In genomic region chr12:47745485-47746041, GRCh38 we compare ENCODE assay signal across 24 cellular contexts. TPM values are rescaled to one million over a fixed set of nuclear protein-coding genes. Genes with fewer than 3 reads are reported as not detected.
"Had no signal": no experiment of that assay in that cellular context is flagged by ENCODE, and none has a peak within 500 bp of the region (broad histone marks: within the 10 kb centered on the region; RNA-seq: fewer than 3 reads in every experiment).

No MANE protein-coding gene starts in this region.

- H3K9me3 ChIP-seq: gastroesophageal sphincter, heart right ventricle, psoas muscle, right lobe of liver, tibial nerve, uterus had no signal

- H3K36me3 ChIP-seq: brain microvascular endothelial cell, right lobe of liver, uterus had no signal

- H3K4me2 ChIP-seq: smooth muscle cell had no signal

- ATAC-seq: activated T-cell treated with anti-CD3 and anti-CD28 coated beads, Interleukin-2, amount 50 U/mL, for 72 hours; gastroesophageal sphincter; left lobe of liver; natural killer cell; psoas muscle; right lobe of liver had no signal

- H3K27me3 ChIP-seq: gastroesophageal sphincter, right lobe of liver, tibial nerve, uterus had no signal

- H3K36me3 Mint-ChIP-seq: activated naive CD8-positive, alpha-beta T cell; natural killer cell had no signal

- H3K9me3 Mint-ChIP-seq: activated B cell treated with CpG ODN at 0.5 μM for 24 hours; activated CD4-positive, alpha-beta T cell treated with anti-CD3 and anti-CD28 coated beads, Interleukin-2, amount 10 ng/mL, durations not matched to agents 24 days and 14 days; activated T-cell treated with anti-CD3 and anti-CD28 coated beads, Interleukin-2, amount 50 U/mL, for 72 hours; natural killer cell; T-helper 2 cell treated with Interferon-gamma antibody and Interleukin-4, amounts not matched to agents 5 μg/mL and 100 μg/mL, for 36 hours had no signal

- H3K27ac ChIP-seq: brain microvascular endothelial cell, gastroesophageal sphincter, heart right ventricle, psoas muscle, right lobe of liver, uterus had no signal

- H3K4me3 Mint-ChIP-seq: activated B cell treated with CpG ODN at 0.5 μM for 24 hours; activated CD4-positive, alpha-beta T cell treated with anti-CD3 and anti-CD28 coated beads, Interleukin-2, amount 10 ng/mL, durations not matched to agents 24 days and 14 days; activated naive CD8-positive, alpha-beta T cell; activated T-cell treated with anti-CD3 and anti-CD28 coated beads, Interleukin-2, amount 50 U/mL, for 72 hours; natural killer cell; T-helper 2 cell treated with Interferon-gamma antibody and Interleukin-4, amounts not matched to agents 5 μg/mL and 100 μg/mL, for 36 hours had no signal

- H3K27me3 Mint-ChIP-seq: activated B cell treated with CpG ODN at 0.5 μM for 24 hours; activated naive CD8-positive, alpha-beta T cell had no signal

- H3K4me1 ChIP-seq: psoas muscle, right lobe of liver, uterus had no signal

- H3K4me3 ChIP-seq: gastroesophageal sphincter, heart right ventricle, psoas muscle, right lobe of liver, smooth muscle cell, tibial nerve, uterus had no signal

- H3K27ac Mint-ChIP-seq: activated B cell treated with CpG ODN at 0.5 μM for 24 hours; activated CD4-positive, alpha-beta T cell treated with anti-CD3 and anti-CD28 coated beads, Interleukin-2, amount 10 ng/mL, durations not matched to agents 24 days and 14 days; activated naive CD8-positive, alpha-beta T cell; activated T-cell treated with anti-CD3 and anti-CD28 coated beads, Interleukin-2, amount 50 U/mL, for 72 hours; natural killer cell; T-helper 2 cell treated with Interferon-gamma antibody and Interleukin-4, amounts not matched to agents 5 μg/mL and 100 μg/mL, for 36 hours had no signal

- DNase-seq: activated B cell treated with CpG ODN at 0.5 μM for 24 hours; activated CD4-positive, alpha-beta T cell treated with anti-CD3 and anti-CD28 coated beads, Interleukin-2, amount 10 ng/mL, durations not matched to agents 24 days and 14 days; activated CD8-positive, alpha-beta memory T cell treated with anti-CD3 and anti-CD28 coated beads, Interleukin-2, amount 50 U/mL, for 48 hours; activated gamma-delta T cell treated with Interleukin-2 at 50 U/mL for 16 hours; activated T-cell treated with anti-CD3 and anti-CD28 coated beads, Interleukin-2, amount 50 U/mL, for 72 hours; amniotic stem cell; brain microvascular endothelial cell; cerebellar nuclear complex; dermis blood vessel endothelial cell; erythroblast; heart right ventricle; mesenchymal stem cell; natural killer cell; occipital lobe; psoas muscle; right lobe of liver; SW 1271; uterus had no signal

RNA-seq across cellular contexts. Expression of gene ENDOU, which starts 20.3 kb away (rescaled TPM):
- total RNA-seq: dermis blood vessel endothelial cell, left lobe of liver, occipital lobe, right lobe of liver had no signal
